ENCODE assay signal across 11 cellular contexts in genomic region chr7:55888364-55888763, GRCh38. TPM values are rescaled to one million over a fixed set of nuclear protein-coding genes. Genes with fewer than 3 reads are reported as not detected.
A peak's percentile ranks its signal among the peaks of the same experiment; 100 is the strongest.
DNase-seq lines count a peak whose midpoint lies in the region; ATAC-seq and TF ChIP-seq lines count a peak whose summit lies in the region.
"Not testable (repeated sequence)": the region's sequence is repeated elsewhere in the genome, so short reads cannot be mapped to it uniquely, and the experiment has no call there.
"Had no signal": no experiment of that assay in that cellular context is flagged by ENCODE, and none has a peak within 500 bp of the region (broad histone marks: within the 10 kb centered on the region; RNA-seq: fewer than 3 reads in every experiment).

No MANE protein-coding gene starts in this region.

- H3K4me3 Mint-ChIP-seq in CD8-positive, alpha-beta memory T cell, result peak overlapping the region; percentile 84 to 96 (median 88)
- H3K4me3 Mint-ChIP-seq in activated T-helper 1 cell treated with anti-CD3 and anti-CD28 coated beads, Interleukin-12 subunit alpha, Interleukin-12 subunit beta, Interleukin-2, Interleukin-4 antibody, amounts not matched to agents 30 ng/mL and 10 ng/mL and 1 ng/mL, durations not matched to agents 14 hours and 24 hours and 36 hours, result peak overlapping the region; percentile 87

- not testable (repeated sequence) for H2BK15ac ChIP-seq in neuronal stem cell (ENCODE audit: low read length)

- not testable (repeated sequence) for H3K36me3 ChIP-seq in CD8-positive, alpha-beta memory T cell (ENCODE audit: insufficient read depth, low read length); PC-3 (ENCODE audit: low read depth, low read length); duodenal mucosa (ENCODE audit: control insufficient read depth in 1 of 2, insufficient read depth in 2 of 2, low read length in 2 of 2); iPS-20b (ENCODE audit: insufficient read depth, low read depth, low read length); neuronal stem cell (replicated peaks in 1 of 2; ENCODE audit: control insufficient read depth in 2 of 2, insufficient read depth in 2 of 2, low read length in 2 of 2); thymus (ENCODE audit: control insufficient read depth, insufficient read depth)

- H3K4me2 ChIP-seq in PC-3 (ENCODE audit: low read length) (peak overlapping the region; percentile 84), neuronal stem cell (ENCODE audit: insufficient read depth, low read length, poor library complexity, severe bottlenecking) (peak overlapping the region; percentile 26)

- ATAC-seq in PC-3, result not testable (repeated sequence)

- H3K4me1 Mint-ChIP-seq in CD8-positive, alpha-beta memory T cell, result peaks cover 6 to 12% (median 7%) of the 10 kb centered on the region in 3 donors
- not testable (repeated sequence) for H3K4me1 Mint-ChIP-seq in activated T-helper 1 cell treated with anti-CD3 and anti-CD28 coated beads, Interleukin-12 subunit alpha, Interleukin-12 subunit beta, Interleukin-2, Interleukin-4 antibody, amounts not matched to agents 30 ng/mL and 10 ng/mL and 1 ng/mL, durations not matched to agents 14 hours and 24 hours and 36 hours (ENCODE audit: low read depth)

- H4K91ac ChIP-seq in neuronal stem cell (ENCODE audit: low read depth, low read length, poor library complexity), result not testable (repeated sequence)

- not testable (repeated sequence) for BruUV-seq in PC-3 (replicated peaks; lab: Mats Ljungman, UMichigan)

- peak overlapping the region; percentile 59; the same call in 1 of the 2 replicates for H3K9ac ChIP-seq in PC-3 (ENCODE audit: low read length)
- peak overlapping the region; percentile 18 for H3K9ac ChIP-seq in duodenal mucosa (ENCODE audit: low read depth in 1 of 2, low read length in 2 of 2)
- peak overlapping the region; percentile 81; the same call in 1 of the 2 replicates for H3K9ac ChIP-seq in iPS-20b (ENCODE audit: low read depth, low read length)
- not testable (repeated sequence) for H3K9ac ChIP-seq in neuronal stem cell (ENCODE audit: low read depth, low read length, poor library complexity)

- not testable (repeated sequence) for H3K9me2 ChIP-seq in PC-3 (replicated peaks; ENCODE audit: low read length)

- POLR2A ChIA-PET in CD8-positive, alpha-beta memory T cell (lab: Charles Lee); PC-3 (lab: Charles Lee; ENCODE audit: unreplicated experiment): not testable (repeated sequence)

- H3K4me1 ChIP-seq in CD8-positive, alpha-beta memory T cell (ENCODE audit: insufficient read depth, low read length); PC-3 (ENCODE audit: insufficient read depth, low read length); duodenal mucosa (ENCODE audit: control insufficient read depth in 1 of 2, insufficient read depth in 2 of 2, low read length in 2 of 2); iPS-20b (ENCODE audit: insufficient read depth, low read length); neuronal stem cell (ENCODE audit: control insufficient read depth in 2 of 2, insufficient read depth in 1 of 2, low read depth in 1 of 2, low read length in 2 of 2); thymus (ENCODE audit: control insufficient read depth, insufficient read depth, low read length): not testable (repeated sequence)

- H2BK12ac ChIP-seq in neuronal stem cell (ENCODE audit: low read length), result not testable (repeated sequence)

- H3K18ac ChIP-seq in neuronal stem cell (ENCODE audit: low read length), result not testable (repeated sequence)

- not testable (repeated sequence) for H3K4ac ChIP-seq in neuronal stem cell (ENCODE audit: low read length)

- not testable (repeated sequence) for H3K27me3 ChIP-seq in CD8-positive, alpha-beta memory T cell (ENCODE audit: insufficient read depth, low read length, poor library complexity, severe bottlenecking); PC-3 (ENCODE audit: low read length); duodenal mucosa (ENCODE audit: control insufficient read depth in 1 of 2, insufficient read depth in 2 of 2, low read length in 2 of 2); iPS-20b (ENCODE audit: insufficient read depth, low read length); neuronal stem cell (ENCODE audit: control insufficient read depth in 3 of 3, insufficient read depth in 3 of 3, low read depth in 1 of 3, low read length in 3 of 3); thymus (ENCODE audit: control insufficient read depth, insufficient read depth)

- DNase-seq in CD8-positive, alpha-beta memory T cell; Jurkat, Clone E6-1 (ENCODE audit: low read depth, low spot score); PC-3; activated T-helper 1 cell treated with anti-CD3 and anti-CD28 coated beads, Interleukin-12 subunit alpha, Interleukin-12 subunit beta, Interleukin-2, Interleukin-4 antibody, amounts not matched to agents 30 ng/mL and 10 ng/mL and 1 ng/mL, durations not matched to agents 14 hours and 24 hours and 36 hours (ENCODE audit: low spot score); neuronal stem cell (ENCODE audit: low spot score): not testable (repeated sequence)

- H3K9me3 Mint-ChIP-seq in CD8-positive, alpha-beta memory T cell; activated T-helper 1 cell treated with anti-CD3 and anti-CD28 coated beads, Interleukin-12 subunit alpha, Interleukin-12 subunit beta, Interleukin-2, Interleukin-4 antibody, amounts not matched to agents 30 ng/mL and 10 ng/mL and 1 ng/mL, durations not matched to agents 14 hours and 24 hours and 36 hours: not testable (repeated sequence)

- H3K27me3 Mint-ChIP-seq in CD8-positive, alpha-beta memory T cell; activated T-helper 1 cell treated with anti-CD3 and anti-CD28 coated beads, Interleukin-12 subunit alpha, Interleukin-12 subunit beta, Interleukin-2, Interleukin-4 antibody, amounts not matched to agents 30 ng/mL and 10 ng/mL and 1 ng/mL, durations not matched to agents 14 hours and 24 hours and 36 hours (ENCODE audit: insufficient read depth): not testable (repeated sequence)

- not testable (repeated sequence) for H3K27ac ChIP-seq in CD8-positive, alpha-beta memory T cell (ENCODE audit: low read depth, low read length); PC-3 (ENCODE audit: low read length); duodenal mucosa (ENCODE audit: low read depth, low read length); iPS-20b (ENCODE audit: low read length); neuronal stem cell (replicated peaks; ENCODE audit: low read length); thymus (ENCODE audit: low read depth)

- not testable (repeated sequence) for H3K23ac ChIP-seq in neuronal stem cell (ENCODE audit: low read depth, low read length, poor library complexity)

- not testable (repeated sequence) for H2AK5ac ChIP-seq in neuronal stem cell (ENCODE audit: low read depth, low read length)

- intact Hi-C loops in PC-3 (cut with micrococcal nuclease), result loop anchor here (5.0 kb wide), 1 partner anchor 246 kb away; no protein-coding TSS in a partner anchor
- intact Hi-C loops in activated T-helper 1 cell treated with anti-CD3 and anti-CD28 coated beads, Interleukin-12 subunit alpha, Interleukin-12 subunit beta, Interleukin-2, Interleukin-4 antibody, amounts not matched to agents 30 ng/mL and 10 ng/mL and 1 ng/mL, durations not matched to agents 14 hours and 24 hours and 36 hours (cut with micrococcal nuclease), result loop anchor here (5.0 to 10.0 kb wide), 4 partner anchors 246 to 1131 kb away; partner anchors contain the start of genes LANCL2, SEC61G and VOPP1

- not testable (repeated sequence) for H3F3A ChIP-seq in PC-3 (ENCODE audit: low read length, unreplicated experiment)

- not testable (repeated sequence) for H3K9me3 ChIP-seq in CD8-positive, alpha-beta memory T cell (ENCODE audit: low read length); PC-3 (ENCODE audit: low read length); duodenal mucosa (ENCODE audit: control insufficient read depth in 1 of 2, low read length in 2 of 2); iPS-20b (ENCODE audit: insufficient read depth, low read depth, low read length); neuronal stem cell (replicated peaks in 1 of 2; ENCODE audit: control insufficient read depth in 2 of 2, insufficient read depth in 1 of 2, low read depth in 1 of 2, low read length in 2 of 2); thymus (ENCODE audit: control insufficient read depth)

- H3K79me1 ChIP-seq in neuronal stem cell (ENCODE audit: low read depth, low read length), result not testable (repeated sequence)

- not testable (repeated sequence) for H2BK120ac ChIP-seq in neuronal stem cell (ENCODE audit: low read depth, low read length)

- CTCF ChIA-PET in CD8-positive, alpha-beta memory T cell (lab: Charles Lee), result interaction anchor here (0.6 kb wide), 1 partner anchor 77 kb away, joined by 3 read pairs; no protein-coding TSS in a partner anchor
- CTCF ChIA-PET in PC-3 (lab: Charles Lee), result not testable (repeated sequence)

- H4K8ac ChIP-seq in neuronal stem cell (ENCODE audit: low read depth, low read length), result not testable (repeated sequence)

- H3K27ac Mint-ChIP-seq in CD8-positive, alpha-beta memory T cell, result peak overlapping the region; percentile 79 to 96 (median 90)
- peak overlapping the region; percentile 84 for H3K27ac Mint-ChIP-seq in activated T-helper 1 cell treated with anti-CD3 and anti-CD28 coated beads, Interleukin-12 subunit alpha, Interleukin-12 subunit beta, Interleukin-2, Interleukin-4 antibody, amounts not matched to agents 30 ng/mL and 10 ng/mL and 1 ng/mL, durations not matched to agents 14 hours and 24 hours and 36 hours

- WGBS in neuronal stem cell (ENCODE audit: extremely low coverage in 2 of 2, insufficient read length in 2 of 2, insufficient replicate concordance in 1 of 2), 2 donors, result no CpG with 5 or more reads among the region's 10 CpGs
- 88% methylated on average over 10 of the region's 10 CpGs for WGBS in thymus

- not testable (repeated sequence) for TF ChIP-seq CTCF in PC-3 (conservative IDR thresholded peaks at IDR 0.05; ENCODE audit: low read depth, low read length)

- not testable (repeated sequence) for H3K79me2 ChIP-seq in PC-3 (ENCODE audit: low read length)

- H3K4me3 ChIP-seq in CD8-positive, alpha-beta memory T cell (ENCODE audit: low read length), result not testable (repeated sequence)
- peak overlapping the region; percentile 47 for H3K4me3 ChIP-seq in Jurkat, Clone E6-1 (ENCODE audit: low read length)
- peak overlapping the region; percentile 72 for H3K4me3 ChIP-seq in PC-3 (ENCODE audit: low read length)
- peak overlapping the region; percentile 63 to 68 for H3K4me3 ChIP-seq in duodenal mucosa (ENCODE audit: low read depth in 1 of 2, low read length in 2 of 2)
- H3K4me3 ChIP-seq in iPS-20b (ENCODE audit: low read length), result peak overlapping the region; percentile 81
- peak overlapping the region in 1 of 2 donors; percentile 53 for H3K4me3 ChIP-seq in neuronal stem cell (ENCODE audit: low read length in 2 of 2)
- peak overlapping the region; percentile 95 for H3K4me3 ChIP-seq in thymus (ENCODE audit: low read length)

- not testable (repeated sequence) for H2BK5ac ChIP-seq in neuronal stem cell (ENCODE audit: low read length)

- not testable (repeated sequence) for H3K14ac ChIP-seq in neuronal stem cell (ENCODE audit: low read length)

- 0 out of 2 replicates have a peak overlapping the region, but pooled peaks have one; percentile 67 for H2AFZ ChIP-seq in PC-3 (ENCODE audit: low read length)
- H2AFZ ChIP-seq in neuronal stem cell (ENCODE audit: low read length), result peak overlapping the region; percentile 79

- not testable (repeated sequence) for H3K36me3 Mint-ChIP-seq in CD8-positive, alpha-beta memory T cell; activated T-helper 1 cell treated with anti-CD3 and anti-CD28 coated beads, Interleukin-12 subunit alpha, Interleukin-12 subunit beta, Interleukin-2, Interleukin-4 antibody, amounts not matched to agents 30 ng/mL and 10 ng/mL and 1 ng/mL, durations not matched to agents 14 hours and 24 hours and 36 hours (ENCODE audit: low read depth)

- not testable (repeated sequence) for H4K20me1 ChIP-seq in PC-3 (ENCODE audit: low read length)

RNA-seq across cellular contexts. Expression of gene ZNF713, which starts 1.1 kb away (rescaled TPM):
- total RNA-seq in CD8-positive, alpha-beta memory T cell, result 1 to 10 TPM; 1.4 TPM
- polyA plus RNA-seq in CD8-positive, alpha-beta memory T cell, result 0.69 TPM
- 0.53 TPM for polyA plus RNA-seq in Jurkat, Clone E6-1 (2012; ENCODE audit: insufficient read depth, insufficient read length)
- total RNA-seq in PC-3 (2014; rRNA removed), result 2.0 and 2.1 TPM in 2 replicates
- total RNA-seq in activated T-helper 1 cell treated with anti-CD3 and anti-CD28 coated beads, Interleukin-12 subunit alpha, Interleukin-12 subunit beta, Interleukin-2, Interleukin-4 antibody, amounts not matched to agents 30 ng/mL and 10 ng/mL and 1 ng/mL, durations not matched to agents 14 hours and 24 hours and 36 hours, result 1.3 and 3.1 TPM in 2 replicates
- 4.4 TPM for polyA plus RNA-seq in neuronal stem cell (2013, experiment 1 of 2)
- polyA plus RNA-seq in neuronal stem cell (2013, experiment 2 of 2), result 4.3 TPM
- 2.3 TPM for polyA plus RNA-seq in thymus

RNA-seq across cellular contexts. Expression of gene SEPTIN14, which starts 25.8 kb away (rescaled TPM):
- total RNA-seq in CD8-positive, alpha-beta memory T cell, result not detected
- polyA plus RNA-seq in CD8-positive, alpha-beta memory T cell, result not detected
- polyA plus RNA-seq in Jurkat, Clone E6-1 (2012; ENCODE audit: insufficient read depth, insufficient read length), result not detected
- not detected in 2 replicates for total RNA-seq in PC-3 (2014; rRNA removed)
- not detected in 2 replicates for total RNA-seq in activated T-helper 1 cell treated with anti-CD3 and anti-CD28 coated beads, Interleukin-12 subunit alpha, Interleukin-12 subunit beta, Interleukin-2, Interleukin-4 antibody, amounts not matched to agents 30 ng/mL and 10 ng/mL and 1 ng/mL, durations not matched to agents 14 hours and 24 hours and 36 hours
- not detected for polyA plus RNA-seq in neuronal stem cell (2013, experiment 1 of 2)
- polyA plus RNA-seq in neuronal stem cell (2013, experiment 2 of 2), result not detected
- under 0.01 TPM for polyA plus RNA-seq in thymus
- total RNA-seq: cerebellum, H4, mucosa of gallbladder had no signal
